8 cellular contexts compared by ENCODE assay signal in the genomic region with DNA sequence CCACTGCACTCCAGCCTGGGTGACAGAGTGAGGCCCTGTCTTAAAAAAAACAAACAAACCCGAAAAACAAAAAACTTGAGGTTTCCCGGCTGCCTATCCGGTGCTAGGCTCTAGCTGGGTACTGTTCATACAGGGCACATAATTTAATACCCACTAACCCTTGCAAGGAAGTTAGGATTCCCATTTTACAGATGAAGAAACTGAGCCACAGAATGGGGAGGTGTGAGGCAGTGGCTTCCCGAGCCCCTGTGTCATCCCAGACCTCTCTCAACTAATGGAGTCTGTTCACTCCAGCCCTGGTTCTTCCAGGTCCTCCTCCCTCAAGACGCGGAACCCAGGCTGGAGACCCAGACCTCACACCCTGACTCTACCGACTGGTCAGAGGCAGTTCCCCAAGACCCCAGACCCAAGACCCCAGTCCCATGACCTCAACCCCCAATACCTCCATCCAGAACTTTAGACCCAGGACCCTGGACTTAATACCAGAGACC. TPM values are rescaled to one million over a fixed set of nuclear protein-coding genes. Genes with fewer than 3 reads are reported as not detected.
DNase-seq lines count a peak whose midpoint lies in the region; ATAC-seq and TF ChIP-seq lines count a peak whose summit lies in the region.

No MANE protein-coding gene starts in this region.

- H3K27me3 ChIP-seq in right atrium auricular region (no peaks in the 10 kb centered on the region), lower lobe of right lung (ENCODE audit: low read depth) (no peaks in the 10 kb centered on the region)

- H3K4me1 ChIP-seq in right atrium auricular region (peaks cover 0 to 36% of the 10 kb centered on the region in 2 donors), lower lobe of right lung (peaks cover 39% of the 10 kb centered on the region)

- peak overlapping the region; percentile 98 for H3K4me3 Mint-ChIP-seq in type B pancreatic cell

- H3K9me3 ChIP-seq in right atrium auricular region = no peaks in the 10 kb centered on the region
- H3K9me3 ChIP-seq in lower lobe of right lung = no peaks in the 10 kb centered on the region

- H3K4me3 ChIP-seq in right atrium auricular region = peak overlapping the region; percentile 60 to 75
- peak overlapping the region; percentile 74 for H3K4me3 ChIP-seq in astrocyte of the cerebellum (ENCODE audit: low read depth, low read length)
- peak overlapping the region; percentile 90 for H3K4me3 ChIP-seq in lower lobe of right lung

- peak overlapping the region; percentile 96 for H3K27ac ChIP-seq in right atrium auricular region
- H3K27ac ChIP-seq in lower lobe of right lung = peak overlapping the region; percentile 96

- in situ Hi-C loops in astrocyte of the cerebellum (cut with HindIII; ENCODE audit: low sequenced_read_pairs) = no loop called here
- in situ Hi-C loops in G401 (cut with HindIII; ENCODE audit: low sequenced_read_pairs) = no loop called here

- ATAC-seq in Right ventricle myocardium inferior (no peak), lower lobe of right lung (no peak)

- peak overlapping the region; percentile 99 for H3K27ac Mint-ChIP-seq in type B pancreatic cell

- H3K36me3 Mint-ChIP-seq in type B pancreatic cell = peaks cover 5% of the 10 kb centered on the region

- H3K36me3 ChIP-seq in right atrium auricular region = peaks cover 25% of the 10 kb centered on the region
- H3K36me3 ChIP-seq in lower lobe of right lung = peaks cover 42% of the 10 kb centered on the region

- H3K4me1 Mint-ChIP-seq in type B pancreatic cell (ENCODE audit: unreplicated experiment) = peaks cover 12% of the 10 kb centered on the region

- TF ChIP-seq CTCF in right atrium auricular region (IDR thresholded peaks at IDR 0.05) = no peak
- no peak for TF ChIP-seq CTCF in astrocyte of the cerebellum (IDR thresholded peaks at IDR 0.05; ENCODE audit: low read depth, low read length, missing control alignments)
- TF ChIP-seq CTCF in lower lobe of right lung (IDR thresholded peaks at IDR 0.05) = no peak
- no peak for TF ChIP-seq CTCF in type B pancreatic cell (conservative IDR thresholded peaks at IDR 0.05)

- intact Hi-C loops in Right ventricle myocardium inferior (cut with DNase I) (loop anchor here (5.0 to 10.0 kb wide), 3 partner anchors 61 to 226 kb away; a partner anchor contains a TSS), lower lobe of right lung (cut with DNase I) (no loop called here)

- H3K9me3 Mint-ChIP-seq in type B pancreatic cell = no peaks in the 10 kb centered on the region

- no peak for DNase-seq in right atrium auricular region (ENCODE audit: low spot score)
- DNase-seq in Right ventricle myocardium inferior (ENCODE audit: missing footprints) = no peak
- DNase-seq in astrocyte of the cerebellum (ENCODE audit: low read depth) = no peak
- no peak for DNase-seq in lower lobe of right lung
- DNase-seq in type B pancreatic cell (ENCODE audit: extremely low spot score, unreplicated experiment) = no peak
- no peak for DNase-seq in NCI-H146 treated with DMSO at 0.1 percent for 48 hours (lab: John Stamatoyannopoulos, UW; ENCODE audit: unreplicated experiment)
- no peak for DNase-seq in HPDE6-E6E7 (ENCODE audit: extremely low spot score)
- DNase-seq in G401 (ENCODE audit: low spot score) = no peak

- H3K27me3 Mint-ChIP-seq in type B pancreatic cell = no peaks in the 10 kb centered on the region

RNA-seq across cellular contexts. Expression of a gene that starts 0.6 kb away (rescaled TPM):
- total RNA-seq in right atrium auricular region (10 to 100 TPM; 14.7 to 24.8 TPM), Right ventricle myocardium inferior (12.7 TPM), lower lobe of right lung (18.2 TPM), type B pancreatic cell (ENCODE audit: low replicate concordance) (25.1 and 28.5 TPM in 2 replicates)
- total RNA-seq in G401 (2014; rRNA removed; shearing (Covaris generic)) = 18.2 and 27.1 TPM in 2 replicates

RNA-seq across cellular contexts. Expression of a gene that starts 1.6 kb away (rescaled TPM):
- total RNA-seq in right atrium auricular region (10 to 100 TPM; 81.0 to 84.4 TPM), Right ventricle myocardium inferior (73.8 TPM), lower lobe of right lung (59.4 TPM), type B pancreatic cell (ENCODE audit: low replicate concordance) (35.9 and 44.0 TPM in 2 replicates)
- 60.7 and 66.3 TPM in 2 replicates for total RNA-seq in G401 (2014; rRNA removed; shearing (Covaris generic))

RNA-seq across cellular contexts. Expression of a gene that starts 11.1 kb away (rescaled TPM):
- total RNA-seq in right atrium auricular region (not detected), Right ventricle myocardium inferior (not detected), lower lobe of right lung (not detected), type B pancreatic cell (ENCODE audit: low replicate concordance) (not detected in 2 replicates)
- 0.37 TPM in 1 of 2 replicates, not detected in the other for total RNA-seq in G401 (2014; rRNA removed; shearing (Covaris generic))

RNA-seq across cellular contexts. Expression of a gene that starts 25.3 kb away (rescaled TPM):
- 1 to 10 TPM in 1 of 2 donors, under 1 TPM in 1; 0.26 to 1.5 TPM for total RNA-seq in right atrium auricular region
- total RNA-seq in Right ventricle myocardium inferior = 0.43 TPM
- total RNA-seq in lower lobe of right lung = 11.3 TPM
- total RNA-seq in type B pancreatic cell (ENCODE audit: low replicate concordance) = 1.6 and 1.7 TPM in 2 replicates
- 18.5 and 31.4 TPM in 2 replicates for total RNA-seq in G401 (2014; rRNA removed; shearing (Covaris generic))

RNA-seq across cellular contexts. Expression of a gene that starts 52.7 kb away (rescaled TPM):
- total RNA-seq in right atrium auricular region (1 to 10 TPM in 1 of 2 donors, not detected in 1; 1.1 TPM), Right ventricle myocardium inferior (0.62 TPM), lower lobe of right lung (34.4 TPM), type B pancreatic cell (ENCODE audit: low replicate concordance) (20.0 and 53.8 TPM in 2 replicates)
- total RNA-seq in G401 (2014; rRNA removed; shearing (Covaris generic)) = 12.4 and 15.1 TPM in 2 replicates
